Comparison of ENCODE assay signal across 10 cellular contexts in genomic region chr16:89443727-89444084, GRCh38. TPM values are rescaled to one million over a fixed set of nuclear protein-coding genes. Genes with fewer than 3 reads are reported as not detected.
DNase-seq lines count a peak whose midpoint lies in the region; ATAC-seq, FAIRE-seq and TF ChIP-seq lines count a peak whose summit lies in the region.
"Had no signal": no experiment of that assay in that cellular context is flagged by ENCODE, and none has a peak within 500 bp of the region (broad histone marks: within the 10 kb centered on the region; RNA-seq: fewer than 3 reads in every experiment).

No MANE protein-coding gene starts in this region.

- H3K27me3 Mint-ChIP-seq in activated CD4-positive, alpha-beta T cell treated with anti-CD3 and anti-CD28 coated beads for 36 hours: no peaks in the 10 kb centered on the region
- H3K27me3 Mint-ChIP-seq in activated T-helper 17 cell treated with anti-CD3 and anti-CD28 coated beads, Interleukin-2, amount 50 U/mL, for 72 hours: no peaks in the 10 kb centered on the region
- H3K27me3 Mint-ChIP-seq in stimulated activated naive B cell treated with anti-CD40 and anti-IgM and Interleukin-4, amounts not matched to agents 10 μg/mL and 1 μg/mL and 100 μg/mL, for 72 hours: no peaks in the 10 kb centered on the region

- TF ChIP-seq CTCF in kidney (IDR thresholded peaks at IDR 0.05; ENCODE audit: borderline replicate concordance, extremely low read depth, insufficient read depth): no peak
- TF ChIP-seq CTCF in ovary (IDR thresholded peaks at IDR 0.05): no peak

- ATAC-seq in activated CD4-positive, alpha-beta T cell treated with anti-CD3 and anti-CD28 coated beads for 36 hours: no peak
- ATAC-seq in activated T-helper 17 cell treated with anti-CD3 and anti-CD28 coated beads, Interleukin-2, amount 50 U/mL, for 72 hours (replicated peaks): no peak
- ATAC-seq in stimulated activated naive B cell treated with anti-CD40 and anti-IgM and Interleukin-4, amounts not matched to agents 10 μg/mL and 1 μg/mL and 100 μg/mL, for 72 hours (replicated peaks): peak; percentile 31 to 37
- no peak for ATAC-seq in HG03135 (IDR thresholded peaks at IDR 0.05; ENCODE audit: unreplicated experiment)

- H3K36me3 Mint-ChIP-seq in activated CD4-positive, alpha-beta T cell treated with anti-CD3 and anti-CD28 coated beads for 36 hours (ENCODE audit: low read depth): peaks cover 12% of the 10 kb centered on the region
- H3K36me3 Mint-ChIP-seq in activated T-helper 17 cell treated with anti-CD3 and anti-CD28 coated beads, Interleukin-2, amount 50 U/mL, for 72 hours (ENCODE audit: low read depth): peaks cover 42% of the 10 kb centered on the region
- peaks cover 27 to 31% of the 10 kb centered on the region in 2 donors for H3K36me3 Mint-ChIP-seq in stimulated activated naive B cell treated with anti-CD40 and anti-IgM and Interleukin-4, amounts not matched to agents 10 μg/mL and 1 μg/mL and 100 μg/mL, for 72 hours

- H3K27ac ChIP-seq in kidney (ENCODE audit: low read depth in 2 of 2, low read length in 2 of 2) (no peak overlapping the region), ovary (peak overlapping the region in 1 of 2 donors; percentile 60)

- no peaks in the 10 kb centered on the region for H3K9me3 ChIP-seq in kidney (ENCODE audit: control insufficient read depth in 1 of 2, low read length in 2 of 2)
- H3K9me3 ChIP-seq in ovary: no peaks in the 10 kb centered on the region
- H3K9me3 ChIP-seq: Peyer's patch had no signal

- H3K4me3 ChIP-seq in kidney (ENCODE audit: low read length in 2 of 2) (no peak overlapping the region), ovary (no peak overlapping the region)
- H3K4me3 ChIP-seq: Peyer's patch had no signal

- no peaks in the 10 kb centered on the region for H3K9me3 Mint-ChIP-seq in activated CD4-positive, alpha-beta T cell treated with anti-CD3 and anti-CD28 coated beads for 36 hours (ENCODE audit: low read depth)
- no peaks in the 10 kb centered on the region for H3K9me3 Mint-ChIP-seq in activated T-helper 17 cell treated with anti-CD3 and anti-CD28 coated beads, Interleukin-2, amount 50 U/mL, for 72 hours
- no peaks in the 10 kb centered on the region for H3K9me3 Mint-ChIP-seq in stimulated activated naive B cell treated with anti-CD40 and anti-IgM and Interleukin-4, amounts not matched to agents 10 μg/mL and 1 μg/mL and 100 μg/mL, for 72 hours

- no peaks in the 10 kb centered on the region for H3K36me3 ChIP-seq in kidney (ENCODE audit: control insufficient read depth in 1 of 2, insufficient read depth in 2 of 2, low read length in 2 of 2)
- no peaks in the 10 kb centered on the region for H3K36me3 ChIP-seq in ovary
- H3K36me3 ChIP-seq: Peyer's patch had no signal

- no peak for TF ChIP-seq EP300 in ovary (IDR thresholded peaks at IDR 0.05)

- no peak for FAIRE-seq in kidney (lab: Jason Lieb, UNC)

- H3K4me1 Mint-ChIP-seq in activated CD4-positive, alpha-beta T cell treated with anti-CD3 and anti-CD28 coated beads for 36 hours: peaks cover 96% of the 10 kb centered on the region
- H3K4me1 Mint-ChIP-seq in activated T-helper 17 cell treated with anti-CD3 and anti-CD28 coated beads, Interleukin-2, amount 50 U/mL, for 72 hours: peaks cover 83% of the 10 kb centered on the region
- H3K4me1 Mint-ChIP-seq in stimulated activated naive B cell treated with anti-CD40 and anti-IgM and Interleukin-4, amounts not matched to agents 10 μg/mL and 1 μg/mL and 100 μg/mL, for 72 hours: peaks cover 61 to 92% of the 10 kb centered on the region in 2 donors

- 43 to 55% (median 48%) methylated on average over 8 of the region's 8 CpGs for WGBS in ovary, 3 donors

- POLR2A ChIA-PET in activated CD4-positive, alpha-beta T cell treated with anti-CD3 and anti-CD28 coated beads for 36 hours (lab: Charles Lee): no interaction called here

- no peak overlapping the region for H3K9ac ChIP-seq in kidney (ENCODE audit: low read length in 2 of 2)

- H3K4me1 ChIP-seq in kidney (ENCODE audit: control insufficient read depth in 1 of 2, insufficient read depth in 1 of 2, low read depth in 1 of 2, low read length in 2 of 2) (peaks cover 44 to 47% of the 10 kb centered on the region in 2 donors), ovary (ENCODE audit: insufficient read depth) (peaks cover 36% of the 10 kb centered on the region)

- no peak for TF ChIP-seq POLR2A in ovary (IDR thresholded peaks at IDR 0.05)

- peak; percentile 31 for DNase-seq in activated CD4-positive, alpha-beta T cell treated with anti-CD3 and anti-CD28 coated beads for 36 hours
- DNase-seq in activated CD4-positive, alpha-beta T cell treated with anti-CD3 and anti-CD28 coated beads for 4 hours: no peak
- DNase-seq in kidney: peak; percentile 70
- DNase-seq in stimulated activated naive B cell treated with anti-CD40 and anti-IgM and Interleukin-4, amounts not matched to agents 10 μg/mL and 1 μg/mL and 100 μg/mL, for 72 hours: no peak
- no peak for DNase-seq in ovary
- DNase-seq in DMS53 treated with DMSO at 0.1 percent for 48 hours (lab: John Stamatoyannopoulos, UW; ENCODE audit: unreplicated experiment): no peak
- DNase-seq: GOT3 had no signal

- no peaks in the 10 kb centered on the region for H3K27me3 ChIP-seq in ovary
- H3K27me3 ChIP-seq: Peyer's patch had no signal

- peak overlapping the region; percentile 15 for H3K4me3 Mint-ChIP-seq in activated CD4-positive, alpha-beta T cell treated with anti-CD3 and anti-CD28 coated beads for 36 hours
- peak overlapping the region; percentile 74 for H3K4me3 Mint-ChIP-seq in activated T-helper 17 cell treated with anti-CD3 and anti-CD28 coated beads, Interleukin-2, amount 50 U/mL, for 72 hours
- peak overlapping the region; percentile 59 to 65 for H3K4me3 Mint-ChIP-seq in stimulated activated naive B cell treated with anti-CD40 and anti-IgM and Interleukin-4, amounts not matched to agents 10 μg/mL and 1 μg/mL and 100 μg/mL, for 72 hours

- intact Hi-C loops in activated CD4-positive, alpha-beta T cell treated with anti-CD3 and anti-CD28 coated beads for 36 hours (cut with DNase I, micrococcal nuclease): no loop called here
- intact Hi-C loops in kidney (cut with DNase I) (no loop called here), ovary (cut with DNase I) (no loop called here)

- CTCF ChIA-PET in activated CD4-positive, alpha-beta T cell treated with anti-CD3 and anti-CD28 coated beads for 36 hours (lab: Charles Lee): interaction anchor here (0.7 to 1.7 kb wide), 3 partner anchors 15 to 108 kb away, joined by 3 to 4 read pairs (median 3); no protein-coding TSS in a partner anchor

- H3K27ac Mint-ChIP-seq in activated CD4-positive, alpha-beta T cell treated with anti-CD3 and anti-CD28 coated beads for 36 hours: peak overlapping the region; percentile 43
- peak overlapping the region; percentile 93 for H3K27ac Mint-ChIP-seq in activated T-helper 17 cell treated with anti-CD3 and anti-CD28 coated beads, Interleukin-2, amount 50 U/mL, for 72 hours
- H3K27ac Mint-ChIP-seq in stimulated activated naive B cell treated with anti-CD40 and anti-IgM and Interleukin-4, amounts not matched to agents 10 μg/mL and 1 μg/mL and 100 μg/mL, for 72 hours: no peak overlapping the region

RNA-seq across cellular contexts. Expression of gene ANKRD11, which starts 46.7 kb away (rescaled TPM):
- 100 to 1,000 TPM; 144 to 145 TPM for total RNA-seq in activated CD4-positive, alpha-beta T cell treated with anti-CD3 and anti-CD28 coated beads for 36 hours
- 100 to 1,000 TPM; 166 to 178 TPM for total RNA-seq in activated T-helper 17 cell treated with anti-CD3 and anti-CD28 coated beads, Interleukin-2, amount 50 U/mL, for 72 hours
- total RNA-seq in kidney (154 TPM), ovary (100 to 1,000 TPM in 5 of 7 donors, 10 to 100 TPM in 2; 56.1 to 188 (median 123) TPM)
- polyA plus RNA-seq in kidney (ENCODE audit: insufficient read depth, low read depth, low replicate concordance) (36.2 TPM), ovary (10 to 100 TPM; 52.1 to 68.5 TPM)

Comparison
In these comparisons a context has a peak if more than half of its experiments do, and no peak if none do; other contexts are left out.
1. DNase-seq: peak in activated CD4-positive, alpha-beta T cell treated with anti-CD3 and anti-CD28 coated beads for 36 hours (single experiment) and kidney (single experiment); none in activated CD4-positive, alpha-beta T cell treated with anti-CD3 and anti-CD28 coated beads for 4 hours (0 of 2), stimulated activated naive B cell treated with anti-CD40 and anti-IgM and Interleukin-4, amounts not matched to agents 10 μg/mL and 1 μg/mL and 100 μg/mL, for 72 hours (single experiment), ovary (0 of 5) and DMS53 treated with DMSO at 0.1 percent for 48 hours (single experiment).
2. ATAC-seq: peak in stimulated activated naive B cell treated with anti-CD40 and anti-IgM and Interleukin-4, amounts not matched to agents 10 μg/mL and 1 μg/mL and 100 μg/mL, for 72 hours (2 of 2); none in activated CD4-positive, alpha-beta T cell treated with anti-CD3 and anti-CD28 coated beads for 36 hours (single experiment), activated T-helper 17 cell treated with anti-CD3 and anti-CD28 coated beads, Interleukin-2, amount 50 U/mL, for 72 hours (single experiment) and HG03135 (single experiment).
3. H3K4me3 Mint-ChIP-seq: peak in every context shown above with its lines; median percentile 74 in activated T-helper 17 cell treated with anti-CD3 and anti-CD28 coated beads, Interleukin-2, amount 50 U/mL, for 72 hours; 62 in stimulated activated naive B cell treated with anti-CD40 and anti-IgM and Interleukin-4, amounts not matched to agents 10 μg/mL and 1 μg/mL and 100 μg/mL, for 72 hours; 15 in activated CD4-positive, alpha-beta T cell treated with anti-CD3 and anti-CD28 coated beads for 36 hours.